In the genomic region with DNA sequence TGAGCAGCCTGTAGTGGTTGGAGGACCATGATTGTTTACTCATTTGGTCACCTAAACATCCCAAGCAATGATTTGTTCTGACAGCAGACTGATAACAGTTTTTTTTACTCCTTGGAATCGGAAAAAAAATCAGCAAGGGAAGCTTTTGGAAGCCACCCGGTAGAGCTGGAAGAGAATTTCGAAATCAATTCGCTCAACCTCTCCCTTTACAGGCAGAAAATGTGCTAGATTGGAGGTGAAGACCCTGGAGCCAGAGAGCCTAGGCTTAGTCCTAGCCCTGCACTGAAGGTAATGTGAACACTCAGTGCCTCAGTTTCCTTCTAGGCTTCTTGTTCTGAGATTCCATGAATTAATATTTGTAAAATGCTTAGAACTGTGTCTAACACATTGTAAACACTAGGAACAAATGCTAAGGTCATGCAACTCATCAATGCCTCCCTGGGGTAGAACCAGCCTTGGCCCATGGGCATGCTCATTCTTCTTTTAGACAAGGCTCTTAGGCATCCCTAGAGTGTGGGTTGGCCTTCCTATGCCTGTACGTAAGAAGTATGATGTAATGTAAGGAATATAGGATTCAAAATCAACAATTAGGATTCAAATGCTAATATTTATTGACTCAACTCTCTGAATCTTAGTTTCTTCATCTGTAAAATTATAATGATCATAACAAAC, we compare ENCODE assay signal across 15 cellular contexts. TPM values are rescaled to one million over a fixed set of nuclear protein-coding genes. Genes with fewer than 3 reads are reported as not detected.
A peak's percentile ranks its signal among the peaks of the same experiment; 100 is the strongest.
DNase-seq lines count a peak whose midpoint lies in the region; ATAC-seq, FAIRE-seq and TF ChIP-seq lines count a peak whose summit lies in the region.
"Had no signal": no experiment of that assay in that cellular context is flagged by ENCODE, and none has a peak within 500 bp of the region (broad histone marks: within the 10 kb centered on the region; RNA-seq: fewer than 3 reads in every experiment).

No MANE protein-coding gene starts in this region.

- WGBS in right lobe of liver (ENCODE audit: insufficient coverage, low coverage, low lambda C conversion rate, missing lambda C conversion rate), result 38% methylated on average over 5 of the region's 5 CpGs
- WGBS in HepG2 (ENCODE audit: low lambda C conversion rate), result 97% methylated on average over 5 of the region's 5 CpGs
- WGBS in H1 (ENCODE audit: extremely low coverage in 1 of 2, insufficient coverage in 1 of 2, insufficient read length in 1 of 2, insufficient replicate concordance in 2 of 2, low coverage in 1 of 2, low lambda C conversion rate in 2 of 2, missing lambda C conversion rate in 1 of 2), 2 experiments, result 92% methylated on average over 5 of the region's 5 CpGs; no CpG with 5 or more reads in 1 of the 2 experiments

- no peak overlapping the region for H3K4me3 Mint-ChIP-seq in stimulated activated naive CD8-positive, alpha-beta T cell treated with anti-CD3 and anti-CD28 coated beads, Interleukin-15, amount 100 ng/mL, for 72 hours
- H3K4me3 Mint-ChIP-seq: CD4-positive, alpha-beta memory T cell had no signal

- POLR2A ChIA-PET in HepG2 (lab: Yijun Ruan, JAX), result no interaction called here
- POLR2A ChIA-PET in H1 (lab: Charles Lee; ENCODE audit: partially characterized antibody), result interaction anchor here (0.6 kb wide), 1 partner anchor 26 kb away, joined by 3 read pairs; no protein-coding TSS in a partner anchor

- H2BK20ac ChIP-seq in H1 (ENCODE audit: low read length), result no peak overlapping the region

- H3K23me2 ChIP-seq in H1 (ENCODE audit: low read depth, low read length), result no peaks in the 10 kb centered on the region

- no peak for FAIRE-seq in HepG2 (lab: Jason Lieb, UNC)
- FAIRE-seq in H1 (lab: Jason Lieb, UNC), result no peak
- FAIRE-seq: GM12878, GM18507 had no signal

- H3K14ac ChIP-seq in H1 (ENCODE audit: insufficient read length), result no peak overlapping the region

- H3K27ac ChIP-seq in right lobe of liver (no peak overlapping the region), HepG2 (ENCODE audit: extremely low read length, insufficient read depth, low read length) (no peak overlapping the region), HUES6 (ENCODE audit: low read depth, low read length) (peak overlapping the region; percentile 64), H1 (ENCODE audit: low read depth, low read length) (no peak overlapping the region)

- H3K4ac ChIP-seq in H1 (replicated peaks; ENCODE audit: insufficient read length, low read depth, low read length), result no peak overlapping the region

- H4K8ac ChIP-seq in H1 (ENCODE audit: extremely low read depth, insufficient read depth, low read length), result no peak overlapping the region

- BruUV-seq in HepG2 (replicated peaks; lab: Mats Ljungman, UMichigan), result no TSS peak

- no peak overlapping the region for H3K56ac ChIP-seq in H1 (replicated peaks; ENCODE audit: insufficient read length, low read depth, low read length)

- intact Hi-C loops in right lobe of liver (cut with DNase I), result no loop called here
- intact Hi-C loops in HepG2 (cut with micrococcal nuclease; ENCODE audit: unreplicated experiment), result no loop called here

- no peaks in the 10 kb centered on the region for H3K36me3 ChIP-seq in right lobe of liver
- H3K36me3 ChIP-seq in HepG2 (replicated peaks in 1 of 2; ENCODE audit: control insufficient read depth in 1 of 2, insufficient read depth in 2 of 2, low read length in 2 of 2), result no peaks in the 10 kb centered on the region
- H3K36me3 ChIP-seq in HUES6 (ENCODE audit: control insufficient read depth, insufficient read depth, low read length), result no peaks in the 10 kb centered on the region
- H3K36me3 ChIP-seq in H1 (ENCODE audit: control insufficient read depth in 2 of 4, insufficient read depth in 4 of 4, low read length in 3 of 4), result no peaks in the 10 kb centered on the region
- H3K36me3 ChIP-seq: BE2C had no signal

- H3K27ac Mint-ChIP-seq in stimulated activated naive CD8-positive, alpha-beta T cell treated with anti-CD3 and anti-CD28 coated beads, Interleukin-15, amount 100 ng/mL, for 72 hours, result no peak overlapping the region
- H3K27ac Mint-ChIP-seq: CD4-positive, alpha-beta memory T cell had no signal

- peak overlapping the region; percentile 7; the same call in 1 of the 2 replicates for H2BK5ac ChIP-seq in H1 (ENCODE audit: low read depth, low read length)

- H2BK15ac ChIP-seq in H1 (ENCODE audit: low read length), result no peak overlapping the region

- no peak for TF ChIP-seq EP300 in HepG2 (IDR thresholded peaks at IDR 0.05; ENCODE audit: low read depth in 2 of 2, low read length in 2 of 2)
- TF ChIP-seq EP300 in HepG2 (CRISPR knock-in tag; IDR thresholded peaks at IDR 0.05; ENCODE audit: borderline replicate concordance), result no peak
- TF ChIP-seq EP300 in H1 (IDR thresholded peaks at IDR 0.05; ENCODE audit: borderline replicate concordance in 1 of 2, low read depth in 2 of 2, low read length in 2 of 2), result no peak

- no peaks in the 10 kb centered on the region; the same call in 1 of the 2 replicates for H3K79me1 ChIP-seq in H1 (ENCODE audit: low read depth, low read length)

- no peaks in the 10 kb centered on the region for H3K4me1 Mint-ChIP-seq in stimulated activated naive CD8-positive, alpha-beta T cell treated with anti-CD3 and anti-CD28 coated beads, Interleukin-15, amount 100 ng/mL, for 72 hours
- H3K4me1 Mint-ChIP-seq: CD4-positive, alpha-beta memory T cell had no signal

- H2AK5ac ChIP-seq in H1 (ENCODE audit: low read depth, low read length), result no peak overlapping the region; the same call in 1 of the 2 replicates

- TF ChIP-seq CTCF in right lobe of liver (IDR thresholded peaks at IDR 0.05) (no peak), HepG2 (CRISPR knock-in tag; IDR thresholded peaks at IDR 0.05) (no peak), H1 (IDR thresholded peaks at IDR 0.05; ENCODE audit: control extremely low read depth in 1 of 3, insufficient read depth in 1 of 3, low read depth in 1 of 3, low read length in 3 of 3) (no peak)

- peaks cover 2 to 39% (median 20%) of the 10 kb centered on the region in 4 donors for H3K4me1 ChIP-seq in right lobe of liver
- H3K4me1 ChIP-seq in HepG2 (ENCODE audit: insufficient read depth, low read length), result peaks cover 29% of the 10 kb centered on the region
- H3K4me1 ChIP-seq in HUES6 (ENCODE audit: control insufficient read depth, insufficient read depth, low read length), result peaks cover 4% of the 10 kb centered on the region; the same call in 1 of the 2 replicates
- H3K4me1 ChIP-seq in H1 (replicated peaks in 1 of 4; ENCODE audit: control insufficient read depth in 3 of 4, insufficient read depth in 4 of 4, low read length in 3 of 4), result 0 out of 7 replicates have a peak, but pooled peaks cover 0 to 2% (median 0%) of the 10 kb centered on the region in 4 experiments
- H3K4me1 ChIP-seq: BE2C had no signal

- H3K27me3 ChIP-seq in right lobe of liver (no peaks in the 10 kb centered on the region), HepG2 (ENCODE audit: control insufficient read depth in 1 of 2, insufficient read depth in 2 of 2, low read length in 2 of 2) (no peaks in the 10 kb centered on the region), HUES6 (ENCODE audit: control insufficient read depth, insufficient read depth, low read length) (no peaks in the 10 kb centered on the region), H1 (replicated peaks in 1 of 4; ENCODE audit: control insufficient read depth in 3 of 4, extremely low read depth in 1 of 4, insufficient read depth in 3 of 4, low read length in 3 of 4) (no peaks in the 10 kb centered on the region)
- H3K27me3 ChIP-seq: BE2C had no signal

- in situ Hi-C loops in HepG2 (cut with HindIII; ENCODE audit: extremely low pct_ligation_motif_present, low pct_unique_long_range_greater_than_20kb), result no loop called here

- ATAC-seq in right lobe of liver, result peak in 3 of 4 donors; percentile 16 to 47 (median 37)
- ATAC-seq in HepG2, result no peak
- no peak for ATAC-seq in stimulated activated naive CD8-positive, alpha-beta T cell treated with anti-CD3 and anti-CD28 coated beads, Interleukin-15, amount 100 ng/mL, for 72 hours
- ATAC-seq: GM12878 had no signal

- H3K4me3 ChIP-seq in right lobe of liver, result no peak overlapping the region
- H3K4me3 ChIP-seq in HepG2 (replicated peaks in 1 of 3; ENCODE audit: insufficient read depth in 1 of 3, low read depth in 2 of 3, low read length in 3 of 3), result no peak overlapping the region
- H3K4me3 ChIP-seq in HUES6 (ENCODE audit: low read depth, low read length), result peak overlapping the region; percentile 52
- no peak overlapping the region for H3K4me3 ChIP-seq in H1 (ENCODE audit: extremely low read depth in 1 of 4, insufficient read depth in 2 of 4, low read depth in 3 of 4, low read length in 4 of 4)
- H3K4me3 ChIP-seq: GM12878 had no signal

- CTCF ChIA-PET in HepG2 (lab: Yijun Ruan, JAX; ENCODE audit: low intra/inter-chr PET ratio, low total read pairs), result no interaction called here
- CTCF ChIA-PET in H1 (lab: Charles Lee; ENCODE audit: partially characterized antibody), result interaction anchor here (0.6 to 1.0 kb wide), 2 partner anchors 10 to 16 kb away, joined by 3 to 4 read pairs; no protein-coding TSS in a partner anchor

- DNase-seq in right lobe of liver (no peak), HepG2 (ENCODE audit: low spot score) (no peak), H1 (ENCODE audit: low read depth in 1 of 2, low spot score in 2 of 2) (no peak), anterior cingulate cortex (lab: John Stamatoyannopoulos, UW) (no peak), SK-N-DZ (ENCODE audit: low spot score) (no peak)
- no peak for DNase-seq in stimulated activated naive CD8-positive, alpha-beta T cell treated with anti-CD3 and anti-CD28 coated beads, Interleukin-15, amount 100 ng/mL, for 72 hours
- DNase-seq: BE2C; CD4-positive, alpha-beta memory T cell; DMS153; NCI-H2029 treated with DMSO at 0.1 percent for 48 hours; NCI-H446; T1000 had no signal

- no peak overlapping the region; the same call in 1 of the 2 replicates for H2BK12ac ChIP-seq in H1 (ENCODE audit: low read depth, low read length)

- H4K91ac ChIP-seq in H1 (replicated peaks; ENCODE audit: insufficient read length, low read length), result no peak overlapping the region

- H3K27me3 Mint-ChIP-seq in stimulated activated naive CD8-positive, alpha-beta T cell treated with anti-CD3 and anti-CD28 coated beads, Interleukin-15, amount 100 ng/mL, for 72 hours, result peaks cover 16% of the 10 kb centered on the region

- peak overlapping the region; percentile 54 for H3K18ac ChIP-seq in H1 (ENCODE audit: extremely low read depth, low read length)

- H3K9me3 ChIP-seq in right lobe of liver (no peaks in the 10 kb centered on the region), HepG2 (ENCODE audit: low read length) (no peaks in the 10 kb centered on the region), HUES6 (ENCODE audit: control insufficient read depth, insufficient read depth, low read depth, low read length) (no peaks in the 10 kb centered on the region), H1 (ENCODE audit: insufficient read depth in 2 of 2, low read depth in 1 of 2, low read length in 1 of 2) (no peaks in the 10 kb centered on the region)
- H3K9me3 ChIP-seq: BE2C had no signal

- H3K9ac ChIP-seq in HepG2 (ENCODE audit: insufficient read depth, low read depth, low read length), result no peak overlapping the region
- peak overlapping the region; percentile 36 for H3K9ac ChIP-seq in HUES6 (ENCODE audit: low read length)
- no peak overlapping the region for H3K9ac ChIP-seq in H1 (replicated peaks in 1 of 4; ENCODE audit: extremely low read depth in 1 of 4, low read depth in 3 of 4, low read length in 3 of 4)

- TF ChIP-seq RAD21 in HepG2 (CRISPR knock-in tag; IDR thresholded peaks at IDR 0.05) (no peak), H1 (IDR thresholded peaks at IDR 0.05 in 1 of 2, conservative IDR thresholded peaks at IDR 0.05 in 1 of 2; ENCODE audit: low read depth in 2 of 2, low read length in 2 of 2) (no peak)

- peaks cover 2% of the 10 kb centered on the region for H3K79me2 ChIP-seq in HepG2 (ENCODE audit: insufficient read depth, low read length)
- no peaks in the 10 kb centered on the region for H3K79me2 ChIP-seq in H1 (ENCODE audit: control insufficient read depth in 1 of 2, insufficient read depth in 2 of 2, low read length in 2 of 2)

- H3K23ac ChIP-seq in H1 (ENCODE audit: insufficient read length), result no peak overlapping the region

- no peak overlapping the region for H4K5ac ChIP-seq in H1 (ENCODE audit: insufficient read length, low read depth, low read length)

- H3K9me3 Mint-ChIP-seq in stimulated activated naive CD8-positive, alpha-beta T cell treated with anti-CD3 and anti-CD28 coated beads, Interleukin-15, amount 100 ng/mL, for 72 hours, result no peaks in the 10 kb centered on the region
- H3K9me3 Mint-ChIP-seq: CD4-positive, alpha-beta memory T cell had no signal

- H2AFZ ChIP-seq in HepG2 (ENCODE audit: low read length) (no peak overlapping the region), H1 (ENCODE audit: low read length) (peak overlapping the region; percentile 34; the same call in 1 of the 2 replicates)

- no peak overlapping the region for H3K4me2 ChIP-seq in HepG2 (ENCODE audit: low read depth, low read length)
- no peak overlapping the region for H3K4me2 ChIP-seq in H1 (ENCODE audit: insufficient read depth in 1 of 2, low read depth in 2 of 2, low read length in 2 of 2)

- TF ChIP-seq POLR2A in right lobe of liver (IDR thresholded peaks at IDR 0.05) (no peak), HepG2 (IDR thresholded peaks at IDR 0.05; ENCODE audit: insufficient read depth in 1 of 2, low read depth in 2 of 2, low read length in 2 of 2) (no peak), H1 (IDR thresholded peaks at IDR 0.05; ENCODE audit: control extremely low read depth in 1 of 2, low read depth in 2 of 2, low read length in 2 of 2) (no peak)

- H2BK120ac ChIP-seq in H1 (replicated peaks; ENCODE audit: low read depth, low read length), result no peak overlapping the region

- H4K20me1 ChIP-seq in HepG2 (ENCODE audit: insufficient read depth, low read length) (no peaks in the 10 kb centered on the region), H1 (replicated peaks in 1 of 2; ENCODE audit: control insufficient read depth in 1 of 2, insufficient read depth in 2 of 2, low read length in 2 of 2) (no peaks in the 10 kb centered on the region)

RNA-seq across cellular contexts. Expression of a gene that starts 52.7 kb away (rescaled TPM):
- total RNA-seq in right lobe of liver (10 to 100 TPM; 32.9 to 45.2 (median 37.2) TPM), HepG2 (2016; rRNA removed; fragmentation: Illumina TruSeq; extraction: Trizol) (23.3 and 31.5 TPM in 2 replicates)
- total RNA-seq in HepG2 (2016; cell fraction: cytosol; rRNA removed; fragmentation: Illumina TruSeq; extraction: Trizol; ENCODE audit: low read depth), result 6.7 and 9.1 TPM in 2 replicates
- 22.2 and 30.9 TPM in 2 replicates for total RNA-seq in HepG2 (2016; cell fraction: insoluble cytoplasmic fraction; rRNA removed; fragmentation: Illumina TruSeq; extraction: Trizol)
- 13.5 and 13.7 TPM in 2 replicates for total RNA-seq in HepG2 (2016; cell fraction: membrane; rRNA removed; fragmentation: Illumina TruSeq; extraction: Trizol)
- 41.6 and 49.0 TPM in 2 replicates for total RNA-seq in HepG2 (2016; cell fraction: nucleus; rRNA removed; fragmentation: Illumina TruSeq; extraction: Trizol)
- polyA plus RNA-seq in HepG2 (2011; rRNA removed) (20.4 and 21.8 TPM in 2 replicates), H1 (2011; rRNA removed) (3.5 TPM in 2 replicates)
- polyA plus RNA-seq in HepG2 (2011; cell fraction: cytosol; rRNA removed), result 12.9 and 19.5 TPM in 2 replicates
- 10.0 and 10.1 TPM in 2 replicates for polyA plus RNA-seq in HepG2 (2011; cell fraction: nucleus; rRNA removed)
- 29.8 and 37.6 TPM in 2 replicates for polyA plus RNA-seq in HepG2 (2012)
- 1.00 and 1.2 TPM in 2 replicates for polyA plus RNA-seq in HepG2 (2016; cell fraction: cytosol; fragmentation: Illumina TruSeq; extraction: Trizol; ENCODE audit: low read depth)
- 12.2 TPM in 2 replicates for polyA plus RNA-seq in HepG2 (2016; cell fraction: insoluble cytoplasmic fraction; fragmentation: Illumina TruSeq; extraction: Trizol; ENCODE audit: low read depth)
- 2.8 and 2.9 TPM in 2 replicates for polyA plus RNA-seq in HepG2 (2016; cell fraction: membrane; fragmentation: Illumina TruSeq; extraction: Trizol; ENCODE audit: low read depth)
- polyA plus RNA-seq in HepG2 (2016; cell fraction: nucleus; fragmentation: Illumina TruSeq; extraction: Trizol; ENCODE audit: insufficient read depth, low read depth), result 21.5 and 22.5 TPM in 2 replicates
- 90.9 and 232 TPM in 2 replicates for polyA minus RNA-seq in HepG2 (2011; rRNA and poly(A)+ RNA removed; ENCODE audit: low replicate concordance)
- 55.1 and 63.9 TPM in 2 replicates for polyA minus RNA-seq in HepG2 (2011; cell fraction: cytosol; rRNA and poly(A)+ RNA removed)
- polyA minus RNA-seq in HepG2 (2011; cell fraction: nucleus; rRNA and poly(A)+ RNA removed), result 75.3 and 92.4 TPM in 2 replicates
- 12.9 and 15.1 TPM in 2 replicates for total RNA-seq in H1 (2021; fragmentation: NEBNext Ultra II Directional; extraction: Animal tissue kit (Norgen Biotek cat#: 25700))
- 4.8 TPM for polyA plus RNA-seq in H1 (2011; cell fraction: cytosol; rRNA removed)
- 6.1 TPM for polyA plus RNA-seq in H1 (2011; cell fraction: nucleus; rRNA removed)
- 3.5 to 6.4 TPM (median 5.5 TPM) in 4 replicates for polyA plus RNA-seq in H1 (2012, experiment 1 of 2)
- 0.59 TPM for polyA plus RNA-seq in H1 (2012, experiment 2 of 2)
- 13.0 TPM for polyA plus RNA-seq in H1 (2013, experiment 1 of 2)
- 13.4 TPM for polyA plus RNA-seq in H1 (2013, experiment 2 of 2)
- 26.9 and 40.5 TPM in 2 replicates for polyA minus RNA-seq in H1 (2011; rRNA and poly(A)+ RNA removed)
- 9.5 TPM for polyA minus RNA-seq in H1 (2011; cell fraction: cytosol; rRNA and poly(A)+ RNA removed)
- 23.8 TPM for polyA minus RNA-seq in H1 (2011; cell fraction: nucleus; rRNA and poly(A)+ RNA removed)
- polyA plus RNA-seq in SK-N-DZ (2014; cell fraction: cytosol; rRNA removed), result 9.6 and 13.3 TPM in 2 replicates
- polyA plus RNA-seq in SK-N-DZ (2014; cell fraction: nucleus; rRNA removed), result 7.0 and 8.2 TPM in 2 replicates
- polyA plus RNA-seq: CD4-positive, alpha-beta memory T cell had no signal

Comparison
In these comparisons a context has a peak if more than half of its experiments do, and no peak if none do; other contexts are left out.
1. ATAC-seq: peak in right lobe of liver (3 of 4); none in HepG2 (single experiment) and stimulated activated naive CD8-positive, alpha-beta T cell treated with anti-CD3 and anti-CD28 coated beads, Interleukin-15, amount 100 ng/mL, for 72 hours (single experiment).